Comparison of ENCODE assay signal across 30 cellular contexts in genomic region chr18:11818486-11819203, GRCh38.
"Had no signal": no experiment of that assay in that cellular context is flagged by ENCODE, and none has a peak within 500 bp of the region (broad histone marks: within the 10 kb centered on the region; RNA-seq: fewer than 3 reads in every experiment).

No MANE protein-coding gene starts in this region.

- H3K9me3 ChIP-seq: ascending aorta, left lung, lower lobe of right lung, mucosa of descending colon, pancreas, prostate gland, thoracic aorta, upper lobe of left lung had no signal

- DNase-seq: activated CD4-positive, alpha-beta T cell treated with anti-CD3 and anti-CD28 coated beads for 4 hours; activated CD4-positive, alpha-beta T cell treated with anti-CD3 and anti-CD28 coated beads, Interleukin-2, amount 50 U/mL, for 48 hours; activated CD4-positive, CD25-positive, alpha-beta regulatory T cell; activated CD8-positive, alpha-beta memory T cell treated with anti-CD3 and anti-CD28 coated beads for 24 hours; activated effector memory CD4-positive, alpha-beta T cell treated with anti-CD3 and anti-CD28 coated beads, Interleukin-2, amount 50 U/mL, for 16 hours; activated naive CD4-positive, alpha-beta T cell treated with anti-CD3 and anti-CD28 coated beads for 36 hours; activated naive CD8-positive, alpha-beta T cell treated with anti-CD3 and anti-CD28 coated beads for 36 hours; dorsolateral prefrontal cortex; effector memory CD4-positive, alpha-beta T cell; erythroblast; foreskin fibroblast; heart right ventricle; left lung; lower lobe of right lung; mucosa of descending colon; nephron progenitor cell; pancreas; retina; stimulated activated CD4-positive, alpha-beta T cell treated with anti-CD3 and anti-CD28 coated beads, Interleukin-4, amount 100 ng/mL, for 24 hours; T-helper 1 cell had no signal

- H3K27me3 ChIP-seq: ascending aorta, dorsolateral prefrontal cortex, heart right ventricle, left lung, pancreas, upper lobe of left lung had no signal

- H3K4me1 ChIP-seq: ascending aorta, heart right ventricle, left lung, lower lobe of right lung, pancreas, prostate gland had no signal

- H3K4me3 ChIP-seq: ascending aorta, cardiac muscle cell, coronary artery, dorsolateral prefrontal cortex, heart right ventricle, left lung, lower lobe of right lung, mucosa of descending colon, pancreas, prostate gland, skin epidermis, thoracic aorta, upper lobe of left lung had no signal

- H3K36me3 ChIP-seq: ascending aorta, cardiac muscle cell, heart right ventricle, left lung, lower lobe of right lung, pancreas, prostate gland, thoracic aorta, upper lobe of left lung had no signal

- ATAC-seq: heart right ventricle; left lung; lower lobe of right lung; mucosa of descending colon; pancreas; sciatic nerve; stimulated activated effector memory CD8-positive, alpha-beta T cell treated with anti-CD3 and anti-CD28 coated beads, Interleukin-12 subunit alpha, Interleukin-12 subunit beta, amount 100 ng/mL, for 72 hours had no signal

- FAIRE-seq: islet of Langerhans had no signal

- H3K27ac ChIP-seq: ascending aorta, cardiac muscle cell, coronary artery, dorsolateral prefrontal cortex, heart right ventricle, left lung, lower lobe of right lung, pancreas, prostate gland, skin epidermis, thoracic aorta, upper lobe of left lung had no signal
